In genomic region chr19:46269085-46269484, GRCh38 we compare ENCODE assay signal across 37 cellular contexts. TPM values are rescaled to one million over a fixed set of nuclear protein-coding genes. Genes with fewer than 3 reads are reported as not detected.
"Had no signal": no experiment of that assay in that cellular context is flagged by ENCODE, and none has a peak within 500 bp of the region (broad histone marks: within the 10 kb centered on the region; RNA-seq: fewer than 3 reads in every experiment).

No MANE protein-coding gene starts in this region.

- DNase-seq: activated B cell treated with CpG ODN at 0.5 μM for 24 hours; activated CD4-positive, alpha-beta memory T cell treated with anti-CD3 and anti-CD28 coated beads for 36 hours; activated CD4-positive, alpha-beta T cell treated with anti-CD3 and anti-CD28 coated beads for 4 hours; activated CD4-positive, alpha-beta T cell treated with anti-CD3 and anti-CD28 coated beads, Interleukin-2, amount 10 ng/mL, durations not matched to agents 24 days and 14 days; activated CD4-positive, alpha-beta T cell treated with anti-CD3 and anti-CD28 coated beads, Interleukin-2, amount 50 U/mL, for 1 hour; activated CD4-positive, alpha-beta T cell treated with anti-CD3 and anti-CD28 coated beads, Interleukin-2, amount 50 U/mL, for 4 hours; activated CD4-positive, CD25-positive, alpha-beta regulatory T cell treated with anti-CD3 and anti-CD28 coated beads, Interleukin-2, amount 50 U/mL, for 72 hours; activated CD8-positive, alpha-beta memory T cell treated with anti-CD3 and anti-CD28 coated beads, Interleukin-2, amount 50 U/mL, for 4 hours; activated CD8-positive, alpha-beta T cell treated with anti-CD3 and anti-CD28 coated beads for 36 hours; activated effector memory CD4-positive, alpha-beta T cell treated with anti-CD3 and anti-CD28 coated beads, Interleukin-2, amount 50 U/mL, for 16 hours; activated gamma-delta T cell treated with Interleukin-2 at 50 U/mL for 16 hours; activated naive CD4-positive, alpha-beta T cell; activated naive CD4-positive, alpha-beta T cell treated with anti-CD3 and anti-CD28 coated beads for 36 hours; activated naive CD4-positive, alpha-beta T cell treated with anti-CD3 and anti-CD28 coated beads, Interleukin-2, amount 50 U/mL, for 16 hours; activated naive CD8-positive, alpha-beta T cell treated with anti-CD3 and anti-CD28 coated beads for 36 hours; activated T-cell treated with anti-CD3 and anti-CD28 coated beads for 4 hours; activated T-cell treated with anti-CD3 and anti-CD28 coated beads, Interleukin-2, amount 50 U/mL, for 1 hour; activated T-cell treated with anti-CD3 and anti-CD28 coated beads, Interleukin-2, amount 50 U/mL, for 4 hours; activated T-cell treated with anti-CD3 and anti-CD28 coated beads, Interleukin-2, amount 50 U/mL, for 72 hours; adrenal gland; amniotic stem cell; aorta; body of pancreas; brain microvascular endothelial cell; central memory CD4-positive, alpha-beta T cell; SW 1271; T-helper 1 cell; T-helper 9 cell had no signal

- H3K36me3 Mint-ChIP-seq: activated CD4-positive, alpha-beta memory T cell treated with anti-CD3 and anti-CD28 coated beads for 36 hours; activated naive CD4-positive, alpha-beta T cell treated with anti-CD3 and anti-CD28 coated beads, Interleukin-2, amount 50 U/mL, for 72 hours; activated naive CD8-positive, alpha-beta T cell treated with anti-CD3 and anti-CD28 coated beads for 36 hours had no signal

- H3K27ac Mint-ChIP-seq: activated B cell treated with CpG ODN at 0.5 μM for 24 hours; activated CD4-positive, alpha-beta memory T cell treated with anti-CD3 and anti-CD28 coated beads for 36 hours; activated CD4-positive, alpha-beta T cell treated with anti-CD3 and anti-CD28 coated beads, Interleukin-2, amount 10 ng/mL, durations not matched to agents 24 days and 14 days; activated CD8-positive, alpha-beta T cell treated with anti-CD3 and anti-CD28 coated beads for 36 hours; activated naive CD4-positive, alpha-beta T cell treated with anti-CD3 and anti-CD28 coated beads for 36 hours; activated naive CD4-positive, alpha-beta T cell treated with anti-CD3 and anti-CD28 coated beads, Interleukin-2, amount 50 U/mL, for 72 hours; activated naive CD8-positive, alpha-beta T cell treated with anti-CD3 and anti-CD28 coated beads for 36 hours; activated T-cell treated with anti-CD3 and anti-CD28 coated beads, Interleukin-2, amount 50 U/mL, for 72 hours; activated T-helper 1 cell treated with anti-CD3 and anti-CD28 coated beads, Interleukin-12 subunit alpha, Interleukin-12 subunit beta, Interleukin-2, Interleukin-4 antibody, amounts not matched to agents 30 ng/mL and 10 ng/mL and 1 ng/mL, durations not matched to agents 14 hours and 24 hours and 36 hours; activated T-helper 17 cell treated with anti-CD3 and anti-CD28 coated beads, Interleukin-2, amount 50 U/mL, for 72 hours; T-helper 1 cell treated with Interleukin-12 subunit alpha and Interleukin-12 subunit beta and Interleukin-4 antibody, amounts not matched to agents 30 μg/mL and 1 μg/mL, for 36 hours; T-helper 2 cell treated with Interferon-gamma antibody and Interleukin-4, amounts not matched to agents 5 μg/mL and 100 μg/mL, for 36 hours had no signal

- H3K4me1 Mint-ChIP-seq: activated T-helper 17 cell treated with anti-CD3 and anti-CD28 coated beads, Interleukin-2, amount 50 U/mL, for 72 hours had no signal

- ATAC-seq: activated CD8-positive, alpha-beta T cell treated with anti-CD3 and anti-CD28 coated beads for 36 hours; activated naive CD4-positive, alpha-beta T cell treated with anti-CD3 and anti-CD28 coated beads, Interleukin-2, amount 50 U/mL, for 72 hours; activated T-cell treated with anti-CD3 and anti-CD28 coated beads, Interleukin-2, amount 50 U/mL, for 4 hours; activated T-cell treated with anti-CD3 and anti-CD28 coated beads, Interleukin-2, amount 50 U/mL, for 72 hours; activated T-helper 17 cell treated with anti-CD3 and anti-CD28 coated beads, Interleukin-2, amount 50 U/mL, for 72 hours; body of pancreas had no signal

- H3K4me3 Mint-ChIP-seq: activated B cell treated with CpG ODN at 0.5 μM for 24 hours; activated CD4-positive, alpha-beta memory T cell treated with anti-CD3 and anti-CD28 coated beads for 36 hours; activated CD4-positive, alpha-beta T cell treated with anti-CD3 and anti-CD28 coated beads, Interleukin-2, amount 10 ng/mL, durations not matched to agents 24 days and 14 days; activated CD8-positive, alpha-beta T cell treated with anti-CD3 and anti-CD28 coated beads for 36 hours; activated naive CD4-positive, alpha-beta T cell treated with anti-CD3 and anti-CD28 coated beads for 36 hours; activated naive CD8-positive, alpha-beta T cell treated with anti-CD3 and anti-CD28 coated beads for 36 hours; activated T-cell treated with anti-CD3 and anti-CD28 coated beads, Interleukin-2, amount 50 U/mL, for 4 hours; activated T-cell treated with anti-CD3 and anti-CD28 coated beads, Interleukin-2, amount 50 U/mL, for 72 hours; activated T-helper 1 cell treated with anti-CD3 and anti-CD28 coated beads, Interleukin-12 subunit alpha, Interleukin-12 subunit beta, Interleukin-2, Interleukin-4 antibody, amounts not matched to agents 30 ng/mL and 10 ng/mL and 1 ng/mL, durations not matched to agents 14 hours and 24 hours and 36 hours; activated T-helper 17 cell treated with anti-CD3 and anti-CD28 coated beads, Interleukin-2, amount 50 U/mL, for 72 hours; T-helper 1 cell treated with Interleukin-12 subunit alpha and Interleukin-12 subunit beta and Interleukin-4 antibody, amounts not matched to agents 30 μg/mL and 1 μg/mL, for 36 hours; T-helper 2 cell treated with Interferon-gamma antibody and Interleukin-4, amounts not matched to agents 5 μg/mL and 100 μg/mL, for 36 hours had no signal

- H3K9me3 Mint-ChIP-seq: activated B cell treated with CpG ODN at 0.5 μM for 24 hours; activated CD4-positive, alpha-beta memory T cell treated with anti-CD3 and anti-CD28 coated beads for 36 hours; activated CD4-positive, alpha-beta T cell treated with anti-CD3 and anti-CD28 coated beads, Interleukin-2, amount 10 ng/mL, durations not matched to agents 24 days and 14 days; activated CD8-positive, alpha-beta T cell treated with anti-CD3 and anti-CD28 coated beads for 36 hours; activated naive CD4-positive, alpha-beta T cell treated with anti-CD3 and anti-CD28 coated beads for 36 hours; activated naive CD4-positive, alpha-beta T cell treated with anti-CD3 and anti-CD28 coated beads, Interleukin-2, amount 50 U/mL, for 72 hours; activated naive CD8-positive, alpha-beta T cell treated with anti-CD3 and anti-CD28 coated beads for 36 hours; activated T-cell treated with anti-CD3 and anti-CD28 coated beads, Interleukin-2, amount 50 U/mL, for 4 hours; activated T-cell treated with anti-CD3 and anti-CD28 coated beads, Interleukin-2, amount 50 U/mL, for 72 hours; activated T-helper 1 cell treated with anti-CD3 and anti-CD28 coated beads, Interleukin-12 subunit alpha, Interleukin-12 subunit beta, Interleukin-2, Interleukin-4 antibody, amounts not matched to agents 30 ng/mL and 10 ng/mL and 1 ng/mL, durations not matched to agents 14 hours and 24 hours and 36 hours; activated T-helper 17 cell treated with anti-CD3 and anti-CD28 coated beads, Interleukin-2, amount 50 U/mL, for 72 hours; T-helper 1 cell treated with Interleukin-12 subunit alpha and Interleukin-12 subunit beta and Interleukin-4 antibody, amounts not matched to agents 30 μg/mL and 1 μg/mL, for 36 hours; T-helper 2 cell treated with Interferon-gamma antibody and Interleukin-4, amounts not matched to agents 5 μg/mL and 100 μg/mL, for 36 hours had no signal

RNA-seq across cellular contexts. Expression of gene HIF3A, which starts 27.8 kb away (rescaled TPM):
- total RNA-seq: activated B cell treated with CpG ODN at 0.5 μM for 24 hours; activated CD4-positive, alpha-beta memory T cell treated with anti-CD3 and anti-CD28 coated beads for 36 hours; activated CD4-positive, alpha-beta T cell treated with anti-CD3 and anti-CD28 coated beads, Interleukin-2, amount 10 ng/mL, durations not matched to agents 24 days and 14 days; activated CD8-positive, alpha-beta memory T cell treated with anti-CD3 and anti-CD28 coated beads for 36 hours; activated CD8-positive, alpha-beta T cell treated with anti-CD3 and anti-CD28 coated beads for 36 hours; activated naive CD4-positive, alpha-beta T cell treated with anti-CD3 and anti-CD28 coated beads for 36 hours; activated naive CD4-positive, alpha-beta T cell treated with anti-CD3 and anti-CD28 coated beads, Interleukin-2, amount 50 U/mL, for 72 hours; activated naive CD8-positive, alpha-beta T cell treated with anti-CD3 and anti-CD28 coated beads for 36 hours; activated T-cell treated with anti-CD3 and anti-CD28 coated beads, Interleukin-2, amount 50 U/mL, for 72 hours; activated T-helper 1 cell treated with anti-CD3 and anti-CD28 coated beads, Interleukin-12 subunit alpha, Interleukin-12 subunit beta, Interleukin-2, Interleukin-4 antibody, amounts not matched to agents 30 ng/mL and 10 ng/mL and 1 ng/mL, durations not matched to agents 14 hours and 24 hours and 36 hours; activated T-helper 17 cell treated with anti-CD3 and anti-CD28 coated beads, Interleukin-2, amount 50 U/mL, for 72 hours had no signal

RNA-seq across cellular contexts. Expression of gene IGFL1, which starts 39.5 kb away (rescaled TPM):
- total RNA-seq: activated B cell treated with CpG ODN at 0.5 μM for 24 hours; activated CD4-positive, alpha-beta memory T cell treated with anti-CD3 and anti-CD28 coated beads for 36 hours; activated CD4-positive, alpha-beta T cell treated with anti-CD3 and anti-CD28 coated beads, Interleukin-2, amount 10 ng/mL, durations not matched to agents 24 days and 14 days; activated CD8-positive, alpha-beta memory T cell treated with anti-CD3 and anti-CD28 coated beads for 36 hours; activated CD8-positive, alpha-beta T cell treated with anti-CD3 and anti-CD28 coated beads for 36 hours; activated naive CD4-positive, alpha-beta T cell treated with anti-CD3 and anti-CD28 coated beads for 36 hours; activated naive CD4-positive, alpha-beta T cell treated with anti-CD3 and anti-CD28 coated beads, Interleukin-2, amount 50 U/mL, for 72 hours; activated naive CD8-positive, alpha-beta T cell treated with anti-CD3 and anti-CD28 coated beads for 36 hours; activated T-cell treated with anti-CD3 and anti-CD28 coated beads, Interleukin-2, amount 50 U/mL, for 4 hours; activated T-cell treated with anti-CD3 and anti-CD28 coated beads, Interleukin-2, amount 50 U/mL, for 72 hours; activated T-helper 1 cell treated with anti-CD3 and anti-CD28 coated beads, Interleukin-12 subunit alpha, Interleukin-12 subunit beta, Interleukin-2, Interleukin-4 antibody, amounts not matched to agents 30 ng/mL and 10 ng/mL and 1 ng/mL, durations not matched to agents 14 hours and 24 hours and 36 hours; activated T-helper 17 cell treated with anti-CD3 and anti-CD28 coated beads, Interleukin-2, amount 50 U/mL, for 72 hours; adrenal gland; aorta; astrocyte; body of pancreas; breast epithelium; cardiac septum had no signal
- polyA plus RNA-seq: adrenal gland, aorta had no signal
